ENCODE assay signal across 9 cellular contexts in genomic region chr10:77756319-77757232, GRCh38.
DNase-seq lines count a peak whose midpoint lies in the region; ATAC-seq, FAIRE-seq and TF ChIP-seq lines count a peak whose summit lies in the region.
"Had no signal": no experiment of that assay in that cellular context is flagged by ENCODE, and none has a peak within 500 bp of the region (broad histone marks: within the 10 kb centered on the region; RNA-seq: fewer than 3 reads in every experiment).

No MANE protein-coding gene starts in this region.

- no peak overlapping the region for H3K27ac Mint-ChIP-seq in neural crest cell (ENCODE audit: unreplicated experiment)
- H3K27ac Mint-ChIP-seq: memory B cell had no signal

- H3K9me3 Mint-ChIP-seq in neural crest cell: no peaks in the 10 kb centered on the region
- H3K9me3 Mint-ChIP-seq: memory B cell had no signal

- peak in 1 of 4 donors; percentile 41 for ATAC-seq in heart left ventricle
- ATAC-seq in Right ventricle myocardium inferior: no peak
- ATAC-seq in GM19463 (IDR thresholded peaks at IDR 0.05; ENCODE audit: unreplicated experiment): no peak

- H3K4me3 Mint-ChIP-seq in neural crest cell: no peak overlapping the region
- H3K4me3 Mint-ChIP-seq: memory B cell had no signal

- H3K4me1 Mint-ChIP-seq in neural crest cell: peaks cover 16% of the 10 kb centered on the region
- H3K4me1 Mint-ChIP-seq: memory B cell had no signal

- no peak overlapping the region for H3K4me3 ChIP-seq in heart left ventricle
- H3K4me3 ChIP-seq in epithelial cell of esophagus (ENCODE audit: low read length): no peak overlapping the region

- H3K27me3 ChIP-seq in heart left ventricle: peaks cover 0 to 5% (median 0%) of the 10 kb centered on the region in 9 donors

- TF ChIP-seq CTCF in heart left ventricle (IDR thresholded peaks at IDR 0.05): peak; percentile 18 to 51 (median 32)
- peak; percentile 86 for TF ChIP-seq CTCF in epithelial cell of esophagus (IDR thresholded peaks at IDR 0.05; ENCODE audit: insufficient read depth, low read depth, low read length, missing control alignments)
- TF ChIP-seq CTCF in neural crest cell (conservative IDR thresholded peaks at IDR 0.05): peak; percentile 76

- peak; percentile 33 for FAIRE-seq in RCC 7860 (lab: Jason Lieb, UNC)

- no peaks in the 10 kb centered on the region for H3K36me3 ChIP-seq in heart left ventricle

- H3K4me1 ChIP-seq in heart left ventricle: no peaks in the 10 kb centered on the region

- no peak for TF ChIP-seq POLR2A in heart left ventricle (IDR thresholded peaks at IDR 0.05)

- no peak overlapping the region for H3K27ac ChIP-seq in heart left ventricle

- no peak for DNase-seq in heart left ventricle
- no peak for DNase-seq in Right ventricle myocardium inferior (ENCODE audit: missing footprints)
- DNase-seq in HuH-7 (ENCODE audit: low spot score): peak; percentile 39
- DNase-seq in RCC 7860 (ENCODE audit: low spot score): peak; percentile 46
- peak; percentile 73 for DNase-seq in epithelial cell of esophagus (ENCODE audit: low read depth)
- DNase-seq in neural crest cell (ENCODE audit: low read depth, low spot score): peak; percentile 57
- DNase-seq in GM19238 (ENCODE audit: insufficient read length, low spot score): no peak

- intact Hi-C loops in heart left ventricle (cut with DNase I): loop anchor here in 1 of 10 donors (1.0 kb wide), 1 partner anchor 37 kb away; no protein-coding TSS in a partner anchor
- intact Hi-C loops in Right ventricle myocardium inferior (cut with DNase I): no loop called here

- H3K36me3 Mint-ChIP-seq in neural crest cell (ENCODE audit: low read depth): no peaks in the 10 kb centered on the region
- H3K36me3 Mint-ChIP-seq: memory B cell had no signal

- no peaks in the 10 kb centered on the region for H3K27me3 Mint-ChIP-seq in neural crest cell (ENCODE audit: low read depth)

- H3K9me3 ChIP-seq in heart left ventricle: no peaks in the 10 kb centered on the region

- WGBS in heart left ventricle, 4 donors: 21 to 26% (median 25%) methylated on average over 12 of the region's 12 CpGs

Comparison
In these comparisons a context has a peak if more than half of its experiments do, and no peak if none do; other contexts are left out.
1. DNase-seq: peak in HuH-7 (single experiment), RCC 7860 (single experiment), epithelial cell of esophagus (single experiment) and neural crest cell (single experiment); none in heart left ventricle (0 of 5), Right ventricle myocardium inferior (single experiment) and GM19238 (single experiment).
2. CTCF ChIP-seq: peak in every context shown above with its lines; median percentile 86 in epithelial cell of esophagus; 76 in neural crest cell; 32 in heart left ventricle.